ENCODE assay signal across 25 cellular contexts in genomic region chr2:98716786-98717185, GRCh38. TPM values are rescaled to one million over a fixed set of nuclear protein-coding genes. Genes with fewer than 3 reads are reported as not detected.
DNase-seq lines count a peak whose midpoint lies in the region; ATAC-seq and TF ChIP-seq lines count a peak whose summit lies in the region.
"Had no signal": no experiment of that assay in that cellular context is flagged by ENCODE, and none has a peak within 500 bp of the region (broad histone marks: within the 10 kb centered on the region; RNA-seq: fewer than 3 reads in every experiment).

No MANE protein-coding gene starts in this region.

- 95 to 100% methylated on average over 1 to 4 of the region's 5 CpGs for WGBS in endodermal cell (ENCODE audit: insufficient coverage in 1 of 2, insufficient read length in 1 of 2), 2 experiments

- peaks cover 12% of the 10 kb centered on the region for H3K9me3 Mint-ChIP-seq in activated CD4-positive, alpha-beta memory T cell treated with anti-CD3 and anti-CD28 coated beads for 36 hours
- peaks cover 3% of the 10 kb centered on the region for H3K9me3 Mint-ChIP-seq in activated CD4-positive, alpha-beta memory T cell treated with anti-CD3 and anti-CD28 coated beads, Interleukin-2, amount 10 ng/mL, durations not matched to agents 7 days and 5 days
- peaks cover 0 to 17% (median 9%) of the 10 kb centered on the region in 8 donors for H3K9me3 Mint-ChIP-seq in CD4-positive, alpha-beta memory T cell
- H3K9me3 Mint-ChIP-seq in activated T-helper 17 cell treated with anti-CD3 and anti-CD28 coated beads, Interleukin-2, amount 50 U/mL, for 72 hours, result no peaks in the 10 kb centered on the region
- H3K9me3 Mint-ChIP-seq in naive thymus-derived CD4-positive, alpha-beta T cell, result peaks cover 0 to 30% (median 5%) of the 10 kb centered on the region in 11 donors
- no peaks in the 10 kb centered on the region for H3K9me3 Mint-ChIP-seq in endodermal cell
- H3K9me3 Mint-ChIP-seq: GM23338 had no signal

- POLR2A ChIA-PET in activated CD4-positive, alpha-beta memory T cell treated with anti-CD3 and anti-CD28 coated beads for 36 hours (lab: Charles Lee), result interaction anchor here (1.3 kb wide), 1 partner anchor 14 kb away, joined by 3 read pairs; the partner anchor contains the start of gene MGAT4A
- POLR2A ChIA-PET in activated CD4-positive, alpha-beta memory T cell treated with anti-CD3 and anti-CD28 coated beads, Interleukin-2, amount 10 ng/mL, durations not matched to agents 7 days and 5 days (lab: Charles Lee), result interaction anchor here (1.0 kb wide), 1 partner anchor 13 kb away, joined by 4 read pairs; no protein-coding TSS in a partner anchor
- POLR2A ChIA-PET in CD4-positive, alpha-beta memory T cell (lab: Charles Lee; ENCODE audit: partially characterized antibody), result interaction anchor here (0.8 to 5.5 kb wide), 10 partner anchors 10 to 108 kb away, joined by 3 to 26 read pairs (median 4); partner anchors contain the start of gene MGAT4A
- POLR2A ChIA-PET in naive thymus-derived CD4-positive, alpha-beta T cell (lab: Charles Lee), result interaction anchor here (1.1 to 28.9 kb wide), 4 partner anchors 13 to 57 kb away, joined by 3 to 604 read pairs (median 226); partner anchors contain the start of gene MGAT4A

- peaks cover 92% of the 10 kb centered on the region for H3K4me1 ChIP-seq in CD4-positive, alpha-beta memory T cell (ENCODE audit: insufficient read depth, low read length)
- peaks cover 50 to 55% of the 10 kb centered on the region in 2 donors for H3K4me1 ChIP-seq in naive thymus-derived CD4-positive, alpha-beta T cell (ENCODE audit: control insufficient read depth in 2 of 2, insufficient read depth in 2 of 2, low read length in 2 of 2)
- H3K4me1 ChIP-seq in endodermal cell (ENCODE audit: control insufficient read depth, insufficient read depth, low read length), result no peaks in the 10 kb centered on the region
- H3K4me1 ChIP-seq: thyroid gland, uterus had no signal

- intact Hi-C loops in activated CD4-positive, alpha-beta memory T cell treated with anti-CD3 and anti-CD28 coated beads for 36 hours (cut with micrococcal nuclease), result no loop called here
- intact Hi-C loops in CD4-positive, alpha-beta memory T cell (cut with micrococcal nuclease), result loop anchor here (2.0 kb wide), 1 partner anchor 14 kb away; no protein-coding TSS in a partner anchor
- intact Hi-C loops in naive thymus-derived CD4-positive, alpha-beta T cell (cut with micrococcal nuclease), result loop anchor here in 1 of 2 donors (1.0 kb wide), 1 partner anchor 52 kb away; no protein-coding TSS in a partner anchor

- H3K9me3 ChIP-seq in CD4-positive, alpha-beta memory T cell (ENCODE audit: control insufficient read depth in 1 of 2, low read length in 2 of 2), result no peaks in the 10 kb centered on the region
- peaks cover 0 to 12% (median 0%) of the 10 kb centered on the region in 3 experiments for H3K9me3 ChIP-seq in naive thymus-derived CD4-positive, alpha-beta T cell (ENCODE audit: control insufficient read depth in 2 of 3, low read length in 3 of 3)
- H3K9me3 ChIP-seq in endodermal cell (ENCODE audit: control insufficient read depth, low read length), result no peaks in the 10 kb centered on the region
- H3K9me3 ChIP-seq: thyroid gland, uterus had no signal

- no peak for DNase-seq in activated CD4-positive, alpha-beta memory T cell treated with anti-CD3 and anti-CD28 coated beads for 36 hours
- no peak for DNase-seq in activated CD4-positive, alpha-beta memory T cell treated with anti-CD3 and anti-CD28 coated beads, Interleukin-2, amount 10 ng/mL, durations not matched to agents 7 days and 5 days
- peak in 1 of 5 donors; percentile 60 for DNase-seq in CD4-positive, alpha-beta memory T cell
- no peak for DNase-seq in naive thymus-derived CD4-positive, alpha-beta T cell
- DNase-seq in endodermal cell, result no peak
- no peak for DNase-seq in brain microvascular endothelial cell
- DNase-seq: activated CD4-positive, CD25-positive, alpha-beta regulatory T cell; COR-L47; dorsolateral prefrontal cortex; heart right ventricle; kidney glomerular epithelial cell; midbrain; naive B cell; NCI-H1436; NCI-H345; NCI-H748 treated with DMSO at 0.1 percent for 48 hours; right cardiac atrium; SIG-M5; stomach; thyroid gland; uterus had no signal

- no peak overlapping the region for H3K4me3 ChIP-seq in CD4-positive, alpha-beta memory T cell (ENCODE audit: low read length in 2 of 2)
- no peak overlapping the region for H3K4me3 ChIP-seq in naive thymus-derived CD4-positive, alpha-beta T cell (ENCODE audit: low read length)
- no peak overlapping the region for H3K4me3 ChIP-seq in endodermal cell (ENCODE audit: low read length)
- no peak overlapping the region for H3K4me3 ChIP-seq in brain microvascular endothelial cell (ENCODE audit: low read depth, low read length)
- H3K4me3 ChIP-seq: dorsolateral prefrontal cortex, GM12878, GM23338, heart right ventricle, stomach, thyroid gland, uterus had no signal

- H3K27me3 ChIP-seq in CD4-positive, alpha-beta memory T cell (ENCODE audit: insufficient read depth, low read length), result no peaks in the 10 kb centered on the region
- no peaks in the 10 kb centered on the region for H3K27me3 ChIP-seq in naive thymus-derived CD4-positive, alpha-beta T cell (ENCODE audit: control insufficient read depth in 2 of 2, insufficient read depth in 2 of 2, low read length in 2 of 2)
- no peaks in the 10 kb centered on the region for H3K27me3 ChIP-seq in endodermal cell (ENCODE audit: control insufficient read depth, insufficient read depth, low read length, poor library complexity, severe bottlenecking)
- no peaks in the 10 kb centered on the region for H3K27me3 ChIP-seq in brain microvascular endothelial cell (replicated peaks)
- H3K27me3 ChIP-seq: dorsolateral prefrontal cortex, heart right ventricle, stomach, thyroid gland, uterus had no signal

- no peaks in the 10 kb centered on the region for H3K27me3 Mint-ChIP-seq in activated CD4-positive, alpha-beta memory T cell treated with anti-CD3 and anti-CD28 coated beads for 36 hours
- no peaks in the 10 kb centered on the region for H3K27me3 Mint-ChIP-seq in activated CD4-positive, alpha-beta memory T cell treated with anti-CD3 and anti-CD28 coated beads, Interleukin-2, amount 10 ng/mL, durations not matched to agents 7 days and 5 days
- no peaks in the 10 kb centered on the region for H3K27me3 Mint-ChIP-seq in CD4-positive, alpha-beta memory T cell
- H3K27me3 Mint-ChIP-seq in activated T-helper 17 cell treated with anti-CD3 and anti-CD28 coated beads, Interleukin-2, amount 50 U/mL, for 72 hours, result no peaks in the 10 kb centered on the region
- no peaks in the 10 kb centered on the region for H3K27me3 Mint-ChIP-seq in naive thymus-derived CD4-positive, alpha-beta T cell
- H3K27me3 Mint-ChIP-seq in endodermal cell (ENCODE audit: insufficient read depth), result peaks cover 2% of the 10 kb centered on the region

- TF ChIP-seq CTCF in endodermal cell (conservative IDR thresholded peaks at IDR 0.05) (no peak), brain microvascular endothelial cell (IDR thresholded peaks at IDR 0.05; ENCODE audit: low read depth, low read length, missing control alignments) (no peak)

- H3K27ac Mint-ChIP-seq in activated CD4-positive, alpha-beta memory T cell treated with anti-CD3 and anti-CD28 coated beads for 36 hours, result peak overlapping the region; percentile 89
- H3K27ac Mint-ChIP-seq in activated CD4-positive, alpha-beta memory T cell treated with anti-CD3 and anti-CD28 coated beads, Interleukin-2, amount 10 ng/mL, durations not matched to agents 7 days and 5 days, result no peak overlapping the region
- H3K27ac Mint-ChIP-seq in CD4-positive, alpha-beta memory T cell, result peak overlapping the region; percentile 69 to 90 (median 89)
- H3K27ac Mint-ChIP-seq in activated T-helper 17 cell treated with anti-CD3 and anti-CD28 coated beads, Interleukin-2, amount 50 U/mL, for 72 hours, result peak overlapping the region; percentile 34
- H3K27ac Mint-ChIP-seq in naive thymus-derived CD4-positive, alpha-beta T cell, result peak overlapping the region; percentile 58 to 97 (median 90)
- no peak overlapping the region for H3K27ac Mint-ChIP-seq in endodermal cell
- H3K27ac Mint-ChIP-seq: GM23338 had no signal

- peaks cover 34% of the 10 kb centered on the region for H3K36me3 Mint-ChIP-seq in activated CD4-positive, alpha-beta memory T cell treated with anti-CD3 and anti-CD28 coated beads for 36 hours
- peaks cover 65% of the 10 kb centered on the region for H3K36me3 Mint-ChIP-seq in activated CD4-positive, alpha-beta memory T cell treated with anti-CD3 and anti-CD28 coated beads, Interleukin-2, amount 10 ng/mL, durations not matched to agents 7 days and 5 days (ENCODE audit: low read depth)
- H3K36me3 Mint-ChIP-seq in CD4-positive, alpha-beta memory T cell, result peaks cover 34 to 66% of the 10 kb centered on the region in 2 donors
- H3K36me3 Mint-ChIP-seq in activated T-helper 17 cell treated with anti-CD3 and anti-CD28 coated beads, Interleukin-2, amount 50 U/mL, for 72 hours (ENCODE audit: low read depth), result peaks cover 78% of the 10 kb centered on the region
- peaks cover 9 to 52% (median 41%) of the 10 kb centered on the region in 5 donors for H3K36me3 Mint-ChIP-seq in naive thymus-derived CD4-positive, alpha-beta T cell
- H3K36me3 Mint-ChIP-seq in endodermal cell (ENCODE audit: low read depth), result no peaks in the 10 kb centered on the region

- in situ Hi-C loops in brain microvascular endothelial cell (cut with HindIII; ENCODE audit: low pct_ligation_motif_present, low sequenced_read_pairs), result no loop called here

- no peak overlapping the region for H3K9ac ChIP-seq in endodermal cell (ENCODE audit: extremely low read depth, low read length, poor library complexity, severe bottlenecking)

- peak; percentile 59 for ATAC-seq in activated T-helper 17 cell treated with anti-CD3 and anti-CD28 coated beads, Interleukin-2, amount 50 U/mL, for 72 hours (replicated peaks)
- ATAC-seq in naive thymus-derived CD4-positive, alpha-beta T cell, result no peak
- no peak for ATAC-seq in HG02610 (IDR thresholded peaks at IDR 0.05; ENCODE audit: unreplicated experiment)
- ATAC-seq: GM12878, GM23338, heart right ventricle, right cardiac atrium had no signal

- H3K36me3 ChIP-seq in CD4-positive, alpha-beta memory T cell (ENCODE audit: insufficient read depth, low read length), result peaks cover 12% of the 10 kb centered on the region
- peaks cover 4 to 28% (median 15%) of the 10 kb centered on the region in 3 experiments for H3K36me3 ChIP-seq in naive thymus-derived CD4-positive, alpha-beta T cell (ENCODE audit: control insufficient read depth in 2 of 3, insufficient read depth in 3 of 3, low read length in 3 of 3)
- H3K36me3 ChIP-seq in endodermal cell (ENCODE audit: control insufficient read depth, insufficient read depth, low read length), result no peaks in the 10 kb centered on the region
- no peaks in the 10 kb centered on the region for H3K36me3 ChIP-seq in brain microvascular endothelial cell (replicated peaks)
- H3K36me3 ChIP-seq: thyroid gland, uterus had no signal

- CTCF ChIA-PET in activated CD4-positive, alpha-beta memory T cell treated with anti-CD3 and anti-CD28 coated beads for 36 hours (lab: Charles Lee), result no interaction called here
- CTCF ChIA-PET in activated CD4-positive, alpha-beta memory T cell treated with anti-CD3 and anti-CD28 coated beads, Interleukin-2, amount 10 ng/mL, durations not matched to agents 7 days and 5 days (lab: Charles Lee), result no interaction called here
- CTCF ChIA-PET in CD4-positive, alpha-beta memory T cell (lab: Charles Lee; ENCODE audit: partially characterized antibody), result interaction anchor here (0.7 to 1.3 kb wide), 2 partner anchors 9 to 121 kb away, joined by 3 read pairs; no protein-coding TSS in a partner anchor
- CTCF ChIA-PET in naive thymus-derived CD4-positive, alpha-beta T cell (lab: Charles Lee), result no interaction called here

- no peak overlapping the region for H3K4me3 Mint-ChIP-seq in activated CD4-positive, alpha-beta memory T cell treated with anti-CD3 and anti-CD28 coated beads for 36 hours
- H3K4me3 Mint-ChIP-seq in activated CD4-positive, alpha-beta memory T cell treated with anti-CD3 and anti-CD28 coated beads, Interleukin-2, amount 10 ng/mL, durations not matched to agents 7 days and 5 days, result no peak overlapping the region
- H3K4me3 Mint-ChIP-seq in CD4-positive, alpha-beta memory T cell, result peak overlapping the region in 5 of 8 donors; percentile 13 to 87 (median 57)
- H3K4me3 Mint-ChIP-seq in activated T-helper 17 cell treated with anti-CD3 and anti-CD28 coated beads, Interleukin-2, amount 50 U/mL, for 72 hours, result peak overlapping the region; percentile 75
- peak overlapping the region in 8 of 10 donors; percentile 15 to 81 (median 40) for H3K4me3 Mint-ChIP-seq in naive thymus-derived CD4-positive, alpha-beta T cell
- H3K4me3 Mint-ChIP-seq in endodermal cell, result no peak overlapping the region
- H3K4me3 Mint-ChIP-seq: GM23338, naive B cell had no signal

- peak overlapping the region; percentile 28 for H3K27ac ChIP-seq in CD4-positive, alpha-beta memory T cell (ENCODE audit: low read depth, low read length)
- H3K27ac ChIP-seq in naive thymus-derived CD4-positive, alpha-beta T cell (ENCODE audit: low read depth, low read length), result peak overlapping the region; percentile 67
- no peak overlapping the region for H3K27ac ChIP-seq in endodermal cell (ENCODE audit: low read depth, low read length)
- H3K27ac ChIP-seq in brain microvascular endothelial cell, result no peak overlapping the region
- H3K27ac ChIP-seq: dorsolateral prefrontal cortex, heart right ventricle, stomach, thyroid gland, uterus had no signal

- H3K4me1 Mint-ChIP-seq in activated CD4-positive, alpha-beta memory T cell treated with anti-CD3 and anti-CD28 coated beads for 36 hours (ENCODE audit: low read depth), result peaks cover 81% of the 10 kb centered on the region
- H3K4me1 Mint-ChIP-seq in activated CD4-positive, alpha-beta memory T cell treated with anti-CD3 and anti-CD28 coated beads, Interleukin-2, amount 10 ng/mL, durations not matched to agents 7 days and 5 days, result peaks cover 67% of the 10 kb centered on the region
- peaks cover 64 to 89% (median 76%) of the 10 kb centered on the region in 4 donors for H3K4me1 Mint-ChIP-seq in CD4-positive, alpha-beta memory T cell
- H3K4me1 Mint-ChIP-seq in activated T-helper 17 cell treated with anti-CD3 and anti-CD28 coated beads, Interleukin-2, amount 50 U/mL, for 72 hours, result peaks cover 58% of the 10 kb centered on the region
- peaks cover 56 to 93% (median 87%) of the 10 kb centered on the region in 7 donors for H3K4me1 Mint-ChIP-seq in naive thymus-derived CD4-positive, alpha-beta T cell
- H3K4me1 Mint-ChIP-seq in endodermal cell, result no peaks in the 10 kb centered on the region

RNA-seq across cellular contexts. Expression of gene MGAT4A, which starts 14.1 kb away (rescaled TPM):
- total RNA-seq in activated CD4-positive, alpha-beta memory T cell treated with anti-CD3 and anti-CD28 coated beads for 36 hours, result 10 to 100 TPM; 71.9 to 76.7 TPM
- 10 to 100 TPM; 69.8 to 80.6 TPM for total RNA-seq in activated CD4-positive, alpha-beta memory T cell treated with anti-CD3 and anti-CD28 coated beads, Interleukin-2, amount 10 ng/mL, durations not matched to agents 7 days and 5 days
- 100 to 1,000 TPM; 256 to 270 TPM for total RNA-seq in CD4-positive, alpha-beta memory T cell
- 100 to 1,000 TPM; 223 to 336 TPM for polyA plus RNA-seq in CD4-positive, alpha-beta memory T cell
- 10 to 100 TPM; 79.7 to 99.0 TPM for total RNA-seq in activated T-helper 17 cell treated with anti-CD3 and anti-CD28 coated beads, Interleukin-2, amount 50 U/mL, for 72 hours
- 100 to 1,000 TPM; 125 to 308 (median 240) TPM for total RNA-seq in naive thymus-derived CD4-positive, alpha-beta T cell
- polyA plus RNA-seq in naive thymus-derived CD4-positive, alpha-beta T cell, result 100 to 1,000 TPM; 262 to 349 TPM
- 10 to 100 TPM in 1 of 2 donors, 1 to 10 TPM in 1; 8.2 to 11.1 TPM for total RNA-seq in endodermal cell
- 6.7 TPM for polyA plus RNA-seq in endodermal cell (2013, experiment 1 of 2)
- polyA plus RNA-seq in endodermal cell (2013, experiment 2 of 2), result 6.0 TPM

Comparison
In these comparisons a context has a peak if more than half of its experiments do, and no peak if none do; other contexts are left out.
1. H3K27ac Mint-ChIP-seq: peak in activated CD4-positive, alpha-beta memory T cell treated with anti-CD3 and anti-CD28 coated beads for 36 hours (single experiment), CD4-positive, alpha-beta memory T cell (7 of 7), activated T-helper 17 cell treated with anti-CD3 and anti-CD28 coated beads, Interleukin-2, amount 50 U/mL, for 72 hours (single experiment) and naive thymus-derived CD4-positive, alpha-beta T cell (9 of 9); none in activated CD4-positive, alpha-beta memory T cell treated with anti-CD3 and anti-CD28 coated beads, Interleukin-2, amount 10 ng/mL, durations not matched to agents 7 days and 5 days (single experiment) and endodermal cell (single experiment).
2. H3K4me3 Mint-ChIP-seq: peak in CD4-positive, alpha-beta memory T cell (5 of 8), activated T-helper 17 cell treated with anti-CD3 and anti-CD28 coated beads, Interleukin-2, amount 50 U/mL, for 72 hours (single experiment) and naive thymus-derived CD4-positive, alpha-beta T cell (8 of 10); none in activated CD4-positive, alpha-beta memory T cell treated with anti-CD3 and anti-CD28 coated beads for 36 hours (single experiment), activated CD4-positive, alpha-beta memory T cell treated with anti-CD3 and anti-CD28 coated beads, Interleukin-2, amount 10 ng/mL, durations not matched to agents 7 days and 5 days (single experiment) and endodermal cell (single experiment).
3. H3K27ac ChIP-seq: peak in CD4-positive, alpha-beta memory T cell (single experiment) and naive thymus-derived CD4-positive, alpha-beta T cell (single experiment); none in endodermal cell (single experiment) and brain microvascular endothelial cell (single experiment).
4. RNA of gene MGAT4A, which starts 14.1 kb away (total RNA-seq): 256 to 270 TPM in CD4-positive, alpha-beta memory T cell, 125 to 308 TPM in naive thymus-derived CD4-positive, alpha-beta T cell, 79.7 to 99.0 TPM in activated T-helper 17 cell treated with anti-CD3 and anti-CD28 coated beads, Interleukin-2, amount 50 U/mL, for 72 hours, 69.8 to 80.6 TPM in activated CD4-positive, alpha-beta memory T cell treated with anti-CD3 and anti-CD28 coated beads, Interleukin-2, amount 10 ng/mL, durations not matched to agents 7 days and 5 days and 71.9 to 76.7 TPM in activated CD4-positive, alpha-beta memory T cell treated with anti-CD3 and anti-CD28 coated beads for 36 hours; 8.2 to 11.1 TPM in endodermal cell; every median in the first group is over 4 times any median in the second.